Comparison of ENCODE assay signal across 9 cellular contexts in the genomic region with DNA sequence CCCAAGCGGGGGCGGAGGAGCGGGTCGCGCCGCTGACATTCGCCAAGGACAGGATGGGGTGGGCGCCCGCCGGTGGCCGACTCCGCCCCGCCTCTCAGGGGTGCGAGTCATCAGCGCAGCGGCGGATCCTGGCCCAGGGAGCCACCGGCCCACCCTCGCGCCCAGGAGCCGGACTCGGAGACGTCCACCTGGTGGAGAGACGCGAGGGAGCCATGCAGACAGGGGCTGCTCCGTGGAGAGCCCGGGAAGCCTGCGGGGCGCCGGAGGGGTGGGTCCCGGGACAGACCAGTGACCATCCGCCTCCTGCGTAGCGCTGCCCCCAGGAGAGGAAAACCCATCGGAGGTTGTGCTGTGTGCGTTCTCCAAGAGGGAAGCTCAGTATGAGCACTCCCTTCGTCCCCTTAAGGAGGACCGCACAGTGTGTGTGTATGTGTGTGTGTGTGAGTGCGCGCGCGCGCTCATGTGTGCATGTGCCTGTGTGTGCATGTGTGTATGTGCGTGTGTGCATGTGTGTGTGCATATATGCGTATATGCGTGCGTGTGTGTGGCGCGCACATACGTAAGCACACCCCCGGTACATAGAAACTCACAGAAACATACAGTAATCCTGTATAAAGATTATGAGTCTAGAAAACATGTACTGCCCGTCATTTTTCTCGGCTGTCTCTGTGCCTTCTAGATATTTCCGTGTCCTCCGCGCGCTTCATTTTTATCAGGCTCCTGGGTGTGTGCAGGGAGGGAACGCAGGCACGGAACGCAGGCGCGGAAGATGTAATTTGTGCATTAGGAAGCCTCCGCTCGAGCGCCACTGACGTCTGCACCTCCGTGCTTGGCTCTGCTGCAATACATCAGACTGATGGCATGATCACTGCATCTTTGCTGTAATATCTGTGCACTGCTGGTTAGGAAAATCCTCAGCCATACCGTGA.
DNase-seq lines count a peak whose midpoint lies in the region; ATAC-seq and TF ChIP-seq lines count a peak whose summit lies in the region.
"Had no signal": no experiment of that assay in that cellular context is flagged by ENCODE, and none has a peak within 500 bp of the region (broad histone marks: within the 10 kb centered on the region; RNA-seq: fewer than 3 reads in every experiment).

No MANE protein-coding gene starts in this region.

- peak overlapping the region; percentile 53; the same call in 1 of the 2 replicates for H4K91ac ChIP-seq in IMR-90 (ENCODE audit: insufficient read depth, low read depth, low read length)

- ATAC-seq in IMR-90 (ENCODE audit: low read depth) (peak; percentile 54), GM21526 (IDR thresholded peaks at IDR 0.05; ENCODE audit: low FRiP score, unreplicated experiment) (no peak), GM19023 (IDR thresholded peaks at IDR 0.05; ENCODE audit: unreplicated experiment) (no peak), GM19463 (IDR thresholded peaks at IDR 0.05; ENCODE audit: unreplicated experiment) (no peak)

- dilution Hi-C loops in IMR-90 (cut with HindIII; ENCODE audit: low sequenced_read_pairs, unreplicated experiment): no loop called here

- TF ChIP-seq RAD21 in IMR-90 (IDR thresholded peaks at IDR 0.05; ENCODE audit: low read length): peak; percentile 30

- H3K27me3 ChIP-seq in IMR-90 (ENCODE audit: control insufficient read depth, insufficient read depth, low read length): no peaks in the 10 kb centered on the region
- H3K27me3 ChIP-seq in spleen (replicated peaks in 1 of 7): peaks cover 5 to 91% (median 60%) of the 10 kb centered on the region in 7 donors
- H3K27me3 ChIP-seq in Karpas-422 (ENCODE audit: low read length): no peaks in the 10 kb centered on the region

- H3K4me1 ChIP-seq in IMR-90 (ENCODE audit: control insufficient read depth, insufficient read depth, low read length) (peaks cover 29% of the 10 kb centered on the region), spleen (peaks cover 0 to 40% (median 17%) of the 10 kb centered on the region in 6 donors), Karpas-422 (ENCODE audit: low read length) (no peaks in the 10 kb centered on the region)

- H3K4me1 Mint-ChIP-seq in brain: peaks cover 63% of the 10 kb centered on the region

- in situ Hi-C loops in IMR-90 (cut with MboI; ENCODE audit: low sequenced_read_pairs): no loop called here

- H4K20me1 ChIP-seq in IMR-90 (ENCODE audit: insufficient read depth, low read length): no peaks in the 10 kb centered on the region
- no peaks in the 10 kb centered on the region for H4K20me1 ChIP-seq in Karpas-422 (ENCODE audit: insufficient read depth, low read depth, low read length)

- peak overlapping the region; percentile 6 to 85 for H4K8ac ChIP-seq in IMR-90 (ENCODE audit: low read depth in 2 of 2, low read length in 2 of 2)

- peaks cover 0 to 11% (median 4%) of the 10 kb centered on the region in 5 experiments for H3K9me3 Mint-ChIP-seq in brain

- no TSS peak for BruUV-seq in IMR-90 (replicated peaks; lab: Mats Ljungman, UMichigan)

- intact Hi-C loops in IMR-90 (cut with micrococcal nuclease): loop anchor here (5.0 kb wide), 1 partner anchor 69 kb away; no protein-coding TSS in a partner anchor
- intact Hi-C loops in spleen (cut with DNase I; ENCODE audit: low total_unique reads): no loop called here

- no peak overlapping the region for H2BK20ac ChIP-seq in IMR-90 (ENCODE audit: low read depth, low read length)

- no peaks in the 10 kb centered on the region for H3K36me3 Mint-ChIP-seq in brain

- H3K56ac ChIP-seq in IMR-90 (ENCODE audit: extremely low read depth, insufficient read depth, low read length): peak overlapping the region; percentile 13; the same call in 1 of the 2 replicates

- peak overlapping the region; percentile 86 to 93 (median 90) for H3K4me3 Mint-ChIP-seq in brain

- peak overlapping the region; percentile 77 for H3K18ac ChIP-seq in IMR-90 (ENCODE audit: low read depth, low read length)

- H2AK5ac ChIP-seq in IMR-90 (ENCODE audit: low read depth, low read length): 0 out of 2 replicates have a peak overlapping the region, but pooled peaks have one; percentile 52

- H3K27ac Mint-ChIP-seq in brain: peak overlapping the region; percentile 75 to 98 (median 92)

- H3K9me3 ChIP-seq in IMR-90 (ENCODE audit: control insufficient read depth, insufficient read depth, low read length): no peaks in the 10 kb centered on the region
- H3K9me3 ChIP-seq in spleen: no peaks in the 10 kb centered on the region
- H3K9me3 ChIP-seq in Karpas-422 (ENCODE audit: low read length): no peaks in the 10 kb centered on the region

- no peaks in the 10 kb centered on the region for H3K79me1 ChIP-seq in IMR-90 (ENCODE audit: low read depth in 1 of 2, low read length in 2 of 2)

- H2BK120ac ChIP-seq in IMR-90 (ENCODE audit: low read depth, low read length): peak overlapping the region; percentile 4; the same call in 1 of the 2 replicates

- H4K5ac ChIP-seq in IMR-90 (ENCODE audit: low read depth, low read length): peak overlapping the region; percentile 38

- H2AFZ ChIP-seq in IMR-90 (replicated peaks; ENCODE audit: low read length, poor library complexity): peak overlapping the region; percentile 81
- no peak overlapping the region for H2AFZ ChIP-seq in Karpas-422 (ENCODE audit: low read length)

- no peak overlapping the region for H2AK9ac ChIP-seq in IMR-90 (replicated peaks; ENCODE audit: low read depth, low read length, poor library complexity)

- peak overlapping the region; percentile 29 for H3K23ac ChIP-seq in IMR-90 (ENCODE audit: low read depth, low read length)

- 2% methylated on average over 20 of the region's 68 CpGs; no CpG with 5 or more reads in 1 of the 2 experiments for WGBS in IMR-90 (ENCODE audit: extremely low coverage in 2 of 2, insufficient read length in 1 of 2), 2 experiments
- WGBS in spleen, 5 donors: 7 to 10% (median 8%) methylated on average over 64 to 68 of the region's 68 CpGs

- H3K14ac ChIP-seq in IMR-90 (replicated peaks; ENCODE audit: low read depth, low read length): 0 out of 2 replicates have a peak overlapping the region, but pooled peaks have one; percentile 20

- peak overlapping the region; percentile 11; the same call in 1 of the 3 replicates for H2BK15ac ChIP-seq in IMR-90 (ENCODE audit: low read depth, low read length)

- H3K79me2 ChIP-seq in Karpas-422 (ENCODE audit: low read length): no peaks in the 10 kb centered on the region

- no peaks in the 10 kb centered on the region for H3K36me3 ChIP-seq in IMR-90 (ENCODE audit: control insufficient read depth, insufficient read depth, low read length)
- no peaks in the 10 kb centered on the region for H3K36me3 ChIP-seq in spleen
- H3K36me3 ChIP-seq in Karpas-422 (ENCODE audit: insufficient read depth, low read length): no peaks in the 10 kb centered on the region

- peak overlapping the region; percentile 26 for H2BK5ac ChIP-seq in IMR-90 (ENCODE audit: low read depth, low read length, poor library complexity, severe bottlenecking)

- no peaks in the 10 kb centered on the region for H3K9me2 ChIP-seq in Karpas-422 (replicated peaks; ENCODE audit: insufficient read depth, low read length)

- DNase-seq in IMR-90: peak; percentile 88
- peak; percentile 62 for DNase-seq in iPS-NIHi7 (ENCODE audit: extremely low spot score)
- DNase-seq in spleen: no peak
- no peak for DNase-seq in Karpas-422
- DNase-seq: mammary epithelial cell had no signal

- TF ChIP-seq POLR2A in IMR-90 (IDR thresholded peaks at IDR 0.05; ENCODE audit: low read depth, low read length) (peak; percentile 68), spleen (IDR thresholded peaks at IDR 0.05) (no peak)

- H3K4me2 ChIP-seq in IMR-90 (ENCODE audit: low read depth, low read length) (peak overlapping the region; percentile 92), Karpas-422 (ENCODE audit: low read depth, low read length, poor library complexity, severe bottlenecking) (no peak overlapping the region)

- POLR2A ChIA-PET in IMR-90 (lab: Charles Lee; ENCODE audit: unreplicated experiment): no interaction called here

- CTCF ChIA-PET in IMR-90 (lab: Yijun Ruan, JAX): interaction anchor here (0.6 to 1.1 kb wide), 3 partner anchors 18 to 198 kb away, joined by 3 to 4 read pairs (median 3); no protein-coding TSS in a partner anchor

- peak overlapping the region; percentile 19 for H3K4ac ChIP-seq in IMR-90 (ENCODE audit: low read depth, low read length)

- H3K27ac ChIP-seq in IMR-90 (ENCODE audit: insufficient read depth, low read length) (peak overlapping the region; percentile 34), spleen (no peak overlapping the region), Karpas-422 (ENCODE audit: low read length) (no peak overlapping the region)

- H3K4me3 ChIP-seq in IMR-90 (ENCODE audit: insufficient read depth, low read depth, low read length) (peak overlapping the region; percentile 48), spleen (peak overlapping the region in 6 of 8 donors; percentile 4 to 46 (median 13)), Karpas-422 (ENCODE audit: low read length) (no peak overlapping the region)

- H3K9me1 ChIP-seq in IMR-90 (ENCODE audit: insufficient read depth, low read length): peaks cover 9% of the 10 kb centered on the region; the same call in 1 of the 2 replicates

- H3K27me3 Mint-ChIP-seq in brain: peaks cover 34% of the 10 kb centered on the region

- H3K9ac ChIP-seq in IMR-90 (ENCODE audit: low read depth, low read length) (peak overlapping the region; percentile 56), Karpas-422 (ENCODE audit: low read length) (no peak overlapping the region)

- TF ChIP-seq CTCF in IMR-90 (conservative IDR thresholded peaks at IDR 0.05; ENCODE audit: low read depth, low read length): peak; percentile 20; the same call in 1 of the 2 replicates
- peak in 1 of 2 experiments; percentile 30 for TF ChIP-seq CTCF in brain (conservative IDR thresholded peaks at IDR 0.05)
- TF ChIP-seq CTCF in spleen (IDR thresholded peaks at IDR 0.05 in 8 of 11, conservative IDR thresholded peaks at IDR 0.05 in 3 of 11): no peak

TF ChIP-seq in IMR-90, 13 proteins besides CTCF, POLR2A, EP300 and RAD21 (continues in another document):
- TF ChIP-seq MAZ (IDR thresholded peaks at IDR 0.05; ENCODE audit: borderline replicate concordance, low read depth, low read length) (peak; percentile 45; the same call in 1 of the 2 replicates), MAFK (IDR thresholded peaks at IDR 0.05; ENCODE audit: low read depth, low read length) (no peak), RFX5 (IDR thresholded peaks at IDR 0.05; ENCODE audit: low read depth, low read length) (no peak)
- TF ChIP-seq, protein P1, sequence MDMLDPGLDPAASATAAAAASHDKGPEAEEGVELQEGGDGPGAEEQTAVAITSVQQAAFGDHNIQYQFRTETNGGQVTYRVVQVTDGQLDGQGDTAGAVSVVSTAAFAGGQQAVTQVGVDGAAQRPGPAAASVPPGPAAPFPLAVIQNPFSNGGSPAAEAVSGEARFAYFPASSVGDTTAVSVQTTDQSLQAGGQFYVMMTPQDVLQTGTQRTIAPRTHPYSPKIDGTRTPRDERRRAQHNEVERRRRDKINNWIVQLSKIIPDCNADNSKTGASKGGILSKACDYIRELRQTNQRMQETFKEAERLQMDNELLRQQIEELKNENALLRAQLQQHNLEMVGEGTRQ (IDR thresholded peaks at IDR 0.05; ENCODE audit: low read depth, low read length): no peak

Comparison
In these comparisons a context has a peak if more than half of its experiments do, and no peak if none do; other contexts are left out.
1. DNase-seq: peak in IMR-90 (single experiment) and iPS-NIHi7 (single experiment); none in spleen (single experiment) and Karpas-422 (single experiment).